12 cellular contexts compared by ENCODE assay signal in genomic region chr16:89471225-89471624, GRCh38. TPM values are rescaled to one million over a fixed set of nuclear protein-coding genes. Genes with fewer than 3 reads are reported as not detected.
DNase-seq lines count a peak whose midpoint lies in the region; ATAC-seq, FAIRE-seq and TF ChIP-seq lines count a peak whose summit lies in the region.
"Had no signal": no experiment of that assay in that cellular context is flagged by ENCODE, and none has a peak within 500 bp of the region (broad histone marks: within the 10 kb centered on the region; RNA-seq: fewer than 3 reads in every experiment).

No MANE protein-coding gene starts in this region.

- dilution Hi-C loops in endothelial cell of umbilical vein (cut with MboI; ENCODE audit: extremely low pct_ligation_motif_present, low sequenced_read_pairs): no loop called here

- no peaks in the 10 kb centered on the region for H3K27me3 ChIP-seq in CD4-positive, CD25-positive, alpha-beta regulatory T cell (ENCODE audit: control insufficient read depth, insufficient read depth, low read length)
- H3K27me3 ChIP-seq in PC-9 (ENCODE audit: insufficient read depth, low read depth): no peaks in the 10 kb centered on the region
- H3K27me3 ChIP-seq in endothelial cell of umbilical vein (ENCODE audit: control insufficient read depth in 2 of 2, insufficient read depth in 2 of 2, low read length in 2 of 2): no peaks in the 10 kb centered on the region

- H3K9me3 Mint-ChIP-seq in CD4-positive, CD25-positive, alpha-beta regulatory T cell: peaks cover 0 to 4% (median 0%) of the 10 kb centered on the region in 7 donors
- H3K9me3 Mint-ChIP-seq in naive thymus-derived CD8-positive, alpha-beta T cell: peaks cover 0 to 5% (median 1%) of the 10 kb centered on the region in 9 donors
- H3K9me3 Mint-ChIP-seq in natural killer cell treated with Interleukin-12 subunit alpha and Interleukin-12 subunit beta and Interleukin-15 and Interleukin-18, amount 100 ng/mL, for 72 hours: no peaks in the 10 kb centered on the region

- peak in 1 of 2 donors; percentile 38 for ATAC-seq in CD4-positive, CD25-positive, alpha-beta regulatory T cell (ENCODE audit: low read depth in 2 of 2)
- peak; percentile 50 to 53 for ATAC-seq in naive thymus-derived CD8-positive, alpha-beta T cell
- ATAC-seq in GM18502 (IDR thresholded peaks at IDR 0.05; ENCODE audit: poor library complexity, unreplicated experiment) (no peak), GM18505 (IDR thresholded peaks at IDR 0.05; ENCODE audit: unreplicated experiment) (no peak)
- no peak for ATAC-seq in natural killer cell treated with Interleukin-12 subunit alpha and Interleukin-12 subunit beta and Interleukin-15 and Interleukin-18, amount 100 ng/mL, for 72 hours
- ATAC-seq: mucosa of descending colon had no signal

- H3K36me3 ChIP-seq in CD4-positive, CD25-positive, alpha-beta regulatory T cell (ENCODE audit: control insufficient read depth, insufficient read depth, low read length): no peaks in the 10 kb centered on the region
- H3K36me3 ChIP-seq in PC-9 (ENCODE audit: low read depth) (peaks cover 12% of the 10 kb centered on the region; the same call in 1 of the 2 replicates), endothelial cell of umbilical vein (ENCODE audit: control insufficient read depth in 2 of 2, extremely low read depth in 1 of 2, insufficient read depth in 2 of 2, low read length in 2 of 2) (no peaks in the 10 kb centered on the region)

- no peaks in the 10 kb centered on the region for H3K9me3 ChIP-seq in CD4-positive, CD25-positive, alpha-beta regulatory T cell (ENCODE audit: control insufficient read depth in 2 of 2, low read length in 2 of 2)
- no peaks in the 10 kb centered on the region for H3K9me3 ChIP-seq in PC-9 (ENCODE audit: insufficient read depth, low read depth)
- no peaks in the 10 kb centered on the region for H3K9me3 ChIP-seq in endothelial cell of umbilical vein (replicated peaks; ENCODE audit: control insufficient read depth, insufficient read depth, low read length)
- H3K9me3 ChIP-seq: mucosa of descending colon had no signal

- peak overlapping the region; percentile 32 for H3K4me3 ChIP-seq in CD4-positive, CD25-positive, alpha-beta regulatory T cell (ENCODE audit: low read depth, low read length)
- H3K4me3 ChIP-seq in PC-9 (no peak overlapping the region), endothelial cell of umbilical vein (replicated peaks in 1 of 3; ENCODE audit: insufficient read depth in 1 of 3, low read depth in 1 of 3, low read length in 3 of 3) (no peak overlapping the region)
- H3K4me3 ChIP-seq: mucosa of descending colon had no signal

- POLR2A ChIA-PET in PC-9 (lab: Charles Lee; ENCODE audit: unreplicated experiment): interaction anchor here (0.7 kb wide), 1 partner anchor 150 kb away, joined by 16 read pairs; no protein-coding TSS in a partner anchor
- POLR2A ChIA-PET in endothelial cell of umbilical vein (lab: Charles Lee): no interaction called here
- POLR2A ChIA-PET in naive thymus-derived CD8-positive, alpha-beta T cell (lab: Charles Lee): interaction anchor here (1.0 to 1.8 kb wide), 5 partner anchors 13 to 51 kb away, joined by 3 to 12 read pairs (median 3); partner anchors contain the start of gene ANKRD11

- no peak overlapping the region for H2AFZ ChIP-seq in PC-9
- H2AFZ ChIP-seq in endothelial cell of umbilical vein (ENCODE audit: low read depth, low read length): no peak overlapping the region

- FAIRE-seq in endothelial cell of umbilical vein (lab: Jason Lieb, UNC): peak; percentile 12

- CTCF ChIA-PET in PC-9 (lab: Charles Lee): interaction anchor here (0.5 to 0.6 kb wide), 4 partner anchors 18 to 93 kb away, joined by 3 to 9 read pairs (median 5); no protein-coding TSS in a partner anchor
- CTCF ChIA-PET in endothelial cell of umbilical vein (lab: Charles Lee): interaction anchor here (1.2 kb wide), 1 partner anchor 28 kb away, joined by 3 read pairs; no protein-coding TSS in a partner anchor

- peaks cover 84% of the 10 kb centered on the region for H3K4me1 ChIP-seq in CD4-positive, CD25-positive, alpha-beta regulatory T cell (ENCODE audit: control insufficient read depth, insufficient read depth, low read length, poor library complexity, severe bottlenecking)
- peaks cover 55% of the 10 kb centered on the region for H3K4me1 ChIP-seq in PC-9 (replicated peaks; ENCODE audit: insufficient read depth)
- H3K4me1 ChIP-seq in endothelial cell of umbilical vein (ENCODE audit: control insufficient read depth, extremely low read depth, insufficient read depth, low read length): peaks cover 2% of the 10 kb centered on the region

- H3K4me1 Mint-ChIP-seq in CD4-positive, CD25-positive, alpha-beta regulatory T cell: peaks cover 36 to 94% (median 65%) of the 10 kb centered on the region in 4 donors
- H3K4me1 Mint-ChIP-seq in naive thymus-derived CD8-positive, alpha-beta T cell: peaks cover 40 to 96% (median 90%) of the 10 kb centered on the region in 4 donors
- peaks cover 52 to 61% of the 10 kb centered on the region in 2 donors for H3K4me1 Mint-ChIP-seq in natural killer cell treated with Interleukin-12 subunit alpha and Interleukin-12 subunit beta and Interleukin-15 and Interleukin-18, amount 100 ng/mL, for 72 hours (ENCODE audit: low read depth in 2 of 2)

- peaks cover 69% of the 10 kb centered on the region for H3F3A ChIP-seq in PC-9 (ENCODE audit: insufficient read depth, low read depth)

- H3K9ac ChIP-seq in endothelial cell of umbilical vein (replicated peaks; ENCODE audit: extremely low read depth, insufficient read depth, low read length): no peak overlapping the region

- peak overlapping the region; percentile 65 to 92 (median 80) for H3K4me3 Mint-ChIP-seq in CD4-positive, CD25-positive, alpha-beta regulatory T cell
- peak overlapping the region; percentile 37 to 83 (median 68) for H3K4me3 Mint-ChIP-seq in naive thymus-derived CD8-positive, alpha-beta T cell
- H3K4me3 Mint-ChIP-seq in natural killer cell treated with Interleukin-12 subunit alpha and Interleukin-12 subunit beta and Interleukin-15 and Interleukin-18, amount 100 ng/mL, for 72 hours: no peak overlapping the region

- no peaks in the 10 kb centered on the region for H3K9me1 ChIP-seq in endothelial cell of umbilical vein (replicated peaks; ENCODE audit: control insufficient read depth, extremely low read depth, insufficient read depth, low read length)

- no peak overlapping the region for H3K4me2 ChIP-seq in PC-9
- H3K4me2 ChIP-seq in endothelial cell of umbilical vein (ENCODE audit: insufficient read depth, low read length): no peak overlapping the region

- DNase-seq in CD4-positive, CD25-positive, alpha-beta regulatory T cell: no peak
- DNase-seq in PC-9 (peak; percentile 32 to 75), endothelial cell of umbilical vein (ENCODE audit: low read depth, low spot score) (no peak), NCI-H2029 (lab: John Stamatoyannopoulos, UW) (no peak)
- peak in 1 of 10 donors; percentile 43 for DNase-seq in naive thymus-derived CD8-positive, alpha-beta T cell
- DNase-seq in natural killer cell treated with Interleukin-12 subunit alpha and Interleukin-12 subunit beta and Interleukin-15 and Interleukin-18, amount 100 ng/mL, for 72 hours (ENCODE audit: low spot score): no peak
- DNase-seq: activated gamma-delta T cell treated with Interleukin-2 at 50 U/mL for 16 hours, DND-41, erythroblast, mucosa of descending colon had no signal

- H3K27ac Mint-ChIP-seq in CD4-positive, CD25-positive, alpha-beta regulatory T cell: peak overlapping the region; percentile 79 to 90 (median 89)
- H3K27ac Mint-ChIP-seq in naive thymus-derived CD8-positive, alpha-beta T cell: peak overlapping the region; percentile 9 to 85 (median 68)
- H3K27ac Mint-ChIP-seq in natural killer cell treated with Interleukin-12 subunit alpha and Interleukin-12 subunit beta and Interleukin-15 and Interleukin-18, amount 100 ng/mL, for 72 hours: no peak overlapping the region

- TF ChIP-seq POLR2A in endothelial cell of umbilical vein (IDR thresholded peaks at IDR 0.05; ENCODE audit: low read depth, low read length): no peak
- no peak for TF ChIP-seq POLR2A in GM18505 (IDR thresholded peaks at IDR 0.05; ENCODE audit: borderline replicate concordance, extremely low read depth, insufficient read depth, insufficient read length)

- no peaks in the 10 kb centered on the region for H3K27me3 Mint-ChIP-seq in CD4-positive, CD25-positive, alpha-beta regulatory T cell
- H3K27me3 Mint-ChIP-seq in naive thymus-derived CD8-positive, alpha-beta T cell: no peaks in the 10 kb centered on the region
- H3K27me3 Mint-ChIP-seq in natural killer cell treated with Interleukin-12 subunit alpha and Interleukin-12 subunit beta and Interleukin-15 and Interleukin-18, amount 100 ng/mL, for 72 hours: no peaks in the 10 kb centered on the region

- intact Hi-C loops in PC-9 (cut with micrococcal nuclease; ENCODE audit: unreplicated experiment): no loop called here
- intact Hi-C loops in endothelial cell of umbilical vein (cut with micrococcal nuclease): no loop called here

- TF ChIP-seq CTCF in PC-9 (conservative IDR thresholded peaks at IDR 0.05) (no peak), endothelial cell of umbilical vein (IDR thresholded peaks at IDR 0.05; ENCODE audit: extremely low read depth in 1 of 2, insufficient read depth in 1 of 2, low read depth in 1 of 2, low read length in 2 of 2) (no peak)

- H3K36me3 Mint-ChIP-seq in CD4-positive, CD25-positive, alpha-beta regulatory T cell: peaks cover 13% of the 10 kb centered on the region
- peaks cover 0 to 17% (median 4%) of the 10 kb centered on the region in 3 donors for H3K36me3 Mint-ChIP-seq in naive thymus-derived CD8-positive, alpha-beta T cell
- no peaks in the 10 kb centered on the region for H3K36me3 Mint-ChIP-seq in natural killer cell treated with Interleukin-12 subunit alpha and Interleukin-12 subunit beta and Interleukin-15 and Interleukin-18, amount 100 ng/mL, for 72 hours

- no peak overlapping the region for H3K27ac ChIP-seq in CD4-positive, CD25-positive, alpha-beta regulatory T cell (ENCODE audit: insufficient read depth, low read length, poor library complexity, severe bottlenecking)
- peak overlapping the region; percentile 41; the same call in 1 of the 2 replicates for H3K27ac ChIP-seq in PC-9
- H3K27ac ChIP-seq in endothelial cell of umbilical vein (ENCODE audit: insufficient read depth, low read depth, low read length): no peak overlapping the region

- no peaks in the 10 kb centered on the region for H3K9me2 ChIP-seq in PC-9 (ENCODE audit: insufficient read depth)

- peaks cover 100% of the 10 kb centered on the region for H4K20me1 ChIP-seq in PC-9 (ENCODE audit: insufficient read depth)
- peaks cover 13% of the 10 kb centered on the region for H4K20me1 ChIP-seq in endothelial cell of umbilical vein (replicated peaks; ENCODE audit: control insufficient read depth, extremely low read depth, insufficient read depth, low read length)

- peaks cover 100% of the 10 kb centered on the region for H3K79me2 ChIP-seq in PC-9 (ENCODE audit: low read depth)
- peaks cover 100% of the 10 kb centered on the region for H3K79me2 ChIP-seq in endothelial cell of umbilical vein (ENCODE audit: control insufficient read depth, insufficient read depth, low read length)

- no TSS peak for BruUV-seq in PC-9 (replicated peaks; lab: Mats Ljungman, UMichigan)
- BruUV-seq in endothelial cell of umbilical vein (replicated peaks; lab: Mats Ljungman, UMichigan): no TSS peak

RNA-seq across cellular contexts. Expression of gene ANKRD11, which starts 19.1 kb away (rescaled TPM):
- 323 TPM for total RNA-seq in CD4-positive, CD25-positive, alpha-beta regulatory T cell
- polyA plus RNA-seq in CD4-positive, CD25-positive, alpha-beta regulatory T cell: 10 to 100 TPM in 3 of 4 donors, 1 to 10 TPM in 1; 8.7 to 19.4 (median 14.3) TPM
- total RNA-seq in PC-9 (2021) (206 and 220 TPM in 2 replicates), endothelial cell of umbilical vein (184 and 191 TPM in 2 replicates)
- polyA plus RNA-seq in endothelial cell of umbilical vein: 49.5 and 55.8 TPM in 2 replicates
- polyA plus RNA-seq in endothelial cell of umbilical vein (2011; cell fraction: cytosol; rRNA removed): 47.8 and 59.7 TPM in 2 replicates
- polyA plus RNA-seq in endothelial cell of umbilical vein (2011; cell fraction: nucleus; rRNA removed): 194 and 236 TPM in 2 replicates
- polyA plus RNA-seq in endothelial cell of umbilical vein (2012): 87.0 and 89.3 TPM in 2 replicates
- 99.2 and 130 TPM in 2 replicates for polyA minus RNA-seq in endothelial cell of umbilical vein
- 32.7 TPM for polyA minus RNA-seq in endothelial cell of umbilical vein (2011; cell fraction: cytosol; rRNA and poly(A)+ RNA removed)
- 115 and 144 TPM in 2 replicates for polyA minus RNA-seq in endothelial cell of umbilical vein (2011; cell fraction: nucleus; rRNA and poly(A)+ RNA removed)
- total RNA-seq in naive thymus-derived CD8-positive, alpha-beta T cell: 100 to 1,000 TPM; 326 to 328 TPM
- 10 to 100 TPM in 2 of 3 donors, 1 to 10 TPM in 1; 8.9 to 61.1 (median 13.9) TPM for polyA plus RNA-seq in naive thymus-derived CD8-positive, alpha-beta T cell
- total RNA-seq in natural killer cell treated with Interleukin-12 subunit alpha and Interleukin-12 subunit beta and Interleukin-15 and Interleukin-18, amount 100 ng/mL, for 72 hours: 100 to 1,000 TPM; 197 to 320 TPM

RNA-seq across cellular contexts. Expression of gene SPG7, which starts 37.0 kb away (rescaled TPM):
- total RNA-seq in CD4-positive, CD25-positive, alpha-beta regulatory T cell: 184 TPM
- polyA plus RNA-seq in CD4-positive, CD25-positive, alpha-beta regulatory T cell: 10 to 100 TPM; 34.4 to 41.4 (median 38.1) TPM
- 160 and 198 TPM in 2 replicates for total RNA-seq in PC-9 (2021)
- total RNA-seq in endothelial cell of umbilical vein: 139 and 146 TPM in 2 replicates
- polyA plus RNA-seq in endothelial cell of umbilical vein: 85.8 and 90.2 TPM in 2 replicates
- polyA plus RNA-seq in endothelial cell of umbilical vein (2011; cell fraction: cytosol; rRNA removed): 50.3 and 54.0 TPM in 2 replicates
- polyA plus RNA-seq in endothelial cell of umbilical vein (2011; cell fraction: nucleus; rRNA removed): 424 and 453 TPM in 2 replicates
- polyA plus RNA-seq in endothelial cell of umbilical vein (2012): 77.0 and 77.7 TPM in 2 replicates
- 92.3 and 122 TPM in 2 replicates for polyA minus RNA-seq in endothelial cell of umbilical vein
- polyA minus RNA-seq in endothelial cell of umbilical vein (2011; cell fraction: cytosol; rRNA and poly(A)+ RNA removed): 44.9 TPM
- polyA minus RNA-seq in endothelial cell of umbilical vein (2011; cell fraction: nucleus; rRNA and poly(A)+ RNA removed): 149 and 150 TPM in 2 replicates
- total RNA-seq in naive thymus-derived CD8-positive, alpha-beta T cell: 100 to 1,000 TPM; 164 to 169 TPM
- 10 to 100 TPM; 44.8 to 58.2 (median 44.9) TPM for polyA plus RNA-seq in naive thymus-derived CD8-positive, alpha-beta T cell
- 100 to 1,000 TPM in 1 of 2 donors, 10 to 100 TPM in 1; 88.6 to 188 TPM for total RNA-seq in natural killer cell treated with Interleukin-12 subunit alpha and Interleukin-12 subunit beta and Interleukin-15 and Interleukin-18, amount 100 ng/mL, for 72 hours

Comparison
In these comparisons a context has a peak if more than half of its experiments do, and no peak if none do; other contexts are left out.
1. ATAC-seq: peak in naive thymus-derived CD8-positive, alpha-beta T cell (2 of 2); none in GM18502 (single experiment), natural killer cell treated with Interleukin-12 subunit alpha and Interleukin-12 subunit beta and Interleukin-15 and Interleukin-18, amount 100 ng/mL, for 72 hours (0 of 2) and GM18505 (single experiment).
2. DNase-seq: peak in PC-9 (2 of 2); none in CD4-positive, CD25-positive, alpha-beta regulatory T cell (0 of 3), endothelial cell of umbilical vein (single experiment), natural killer cell treated with Interleukin-12 subunit alpha and Interleukin-12 subunit beta and Interleukin-15 and Interleukin-18, amount 100 ng/mL, for 72 hours (single experiment) and NCI-H2029 (single experiment).
3. H3K27ac Mint-ChIP-seq: peak in CD4-positive, CD25-positive, alpha-beta regulatory T cell (3 of 3) and naive thymus-derived CD8-positive, alpha-beta T cell (10 of 10); none in natural killer cell treated with Interleukin-12 subunit alpha and Interleukin-12 subunit beta and Interleukin-15 and Interleukin-18, amount 100 ng/mL, for 72 hours (0 of 2).